19 cellular contexts compared by ENCODE assay signal in the genomic region with DNA sequence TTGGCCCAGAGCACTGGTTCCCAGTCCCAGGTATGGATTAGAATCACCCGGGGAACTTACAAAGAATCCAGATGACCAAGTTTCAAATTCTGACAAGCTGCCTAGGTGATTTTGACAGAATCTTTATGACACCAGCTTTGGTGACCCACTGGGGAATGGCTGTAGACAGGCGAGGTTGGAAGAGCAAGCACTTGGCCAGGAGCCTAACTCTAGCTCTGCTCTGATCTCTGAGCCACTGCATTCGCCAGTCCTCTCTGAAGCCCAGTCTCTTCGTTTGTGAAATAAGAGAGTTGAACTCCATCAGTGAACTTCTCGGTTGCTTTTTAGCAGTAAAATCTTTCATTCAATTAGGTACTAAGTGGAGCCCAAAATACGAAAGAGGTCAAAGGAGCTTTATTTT.
DNase-seq lines count a peak whose midpoint lies in the region; ATAC-seq, FAIRE-seq and TF ChIP-seq lines count a peak whose summit lies in the region.
"Had no signal": no experiment of that assay in that cellular context is flagged by ENCODE, and none has a peak within 500 bp of the region (broad histone marks: within the 10 kb centered on the region; RNA-seq: fewer than 3 reads in every experiment).

No MANE protein-coding gene starts in this region.

- H3K4me2 ChIP-seq in H1 (ENCODE audit: insufficient read depth in 1 of 2, low read depth in 2 of 2, low read length in 2 of 2) (no peak overlapping the region), osteoblast (ENCODE audit: insufficient read depth, low read length) (no peak overlapping the region)
- H3K4me2 ChIP-seq: A549 had no signal

- H3K9me3 ChIP-seq in left ventricle myocardium inferior (replicated peaks) (no peaks in the 10 kb centered on the region), heart left ventricle (no peaks in the 10 kb centered on the region), H1 (ENCODE audit: insufficient read depth in 2 of 2, low read depth in 1 of 2, low read length in 1 of 2) (no peaks in the 10 kb centered on the region), osteoblast (ENCODE audit: low read depth, low read length) (no peaks in the 10 kb centered on the region), aorta (ENCODE audit: control insufficient read depth, low read length) (no peaks in the 10 kb centered on the region)
- H3K9me3 ChIP-seq: A549, Caco-2, HAP-1 had no signal

- H3K23me2 ChIP-seq in H1 (ENCODE audit: low read depth, low read length), result no peaks in the 10 kb centered on the region; the same call in 1 of the 2 replicates

- H3K27me3 Mint-ChIP-seq in activated T-cell treated with anti-CD3 and anti-CD28 coated beads, Interleukin-2, amount 50 U/mL, for 24 hours, result no peaks in the 10 kb centered on the region
- H3K27me3 Mint-ChIP-seq: CD4-positive, alpha-beta T cell had no signal

- H3K56ac ChIP-seq in H1 (replicated peaks; ENCODE audit: insufficient read length, low read depth, low read length), result no peak overlapping the region

- no peak overlapping the region for H2AK5ac ChIP-seq in H1 (ENCODE audit: low read depth, low read length)

- no peaks in the 10 kb centered on the region for H3K4me1 ChIP-seq in left ventricle myocardium inferior
- H3K4me1 ChIP-seq in heart left ventricle, result peaks cover 0 to 5% (median 0%) of the 10 kb centered on the region in 12 donors
- H3K4me1 ChIP-seq in H1 (replicated peaks in 1 of 4; ENCODE audit: control insufficient read depth in 3 of 4, insufficient read depth in 4 of 4, low read length in 3 of 4), result peaks cover 1 to 20% (median 5%) of the 10 kb centered on the region in 4 experiments
- H3K4me1 ChIP-seq in osteoblast (ENCODE audit: insufficient read depth, low read length), result peaks cover 11% of the 10 kb centered on the region
- H3K4me1 ChIP-seq in aorta (ENCODE audit: control insufficient read depth in 1 of 2, insufficient read depth in 2 of 2, low read length in 2 of 2), result no peaks in the 10 kb centered on the region

- DNase-seq in left ventricle myocardium inferior (peak; percentile 5), heart left ventricle (no peak), H1 (ENCODE audit: low read depth in 1 of 2, low spot score in 2 of 2) (no peak), osteoblast (ENCODE audit: insufficient read length, low spot score, missing footprints) (peak; percentile 41), aorta (peak; percentile 24 to 61)
- DNase-seq in activated T-cell treated with anti-CD3 and anti-CD28 coated beads, Interleukin-2, amount 50 U/mL, for 24 hours, result no peak
- DNase-seq: AML-193; Caco-2; CD4-positive, alpha-beta T cell had no signal

- H2BK20ac ChIP-seq in H1 (ENCODE audit: low read length), result no peak overlapping the region

- CTCF ChIA-PET in H1 (lab: Charles Lee; ENCODE audit: partially characterized antibody), result interaction anchor here (0.9 to 3.5 kb wide), 6 partner anchors 9 to 172 kb away, joined by 3 to 20 read pairs (median 7); no protein-coding TSS in a partner anchor

- H3K36me3 ChIP-seq in left ventricle myocardium inferior (no peaks in the 10 kb centered on the region), heart left ventricle (no peaks in the 10 kb centered on the region), H1 (ENCODE audit: control insufficient read depth in 2 of 4, insufficient read depth in 4 of 4, low read length in 3 of 4) (no peaks in the 10 kb centered on the region), osteoblast (ENCODE audit: insufficient read depth, low read length) (no peaks in the 10 kb centered on the region), aorta (ENCODE audit: control insufficient read depth in 1 of 2, insufficient read depth in 2 of 2, low read length in 1 of 2) (no peaks in the 10 kb centered on the region)
- H3K36me3 ChIP-seq: HAP-1 had no signal

- no peak overlapping the region for H3K27ac ChIP-seq in left ventricle myocardium inferior (replicated peaks)
- H3K27ac ChIP-seq in heart left ventricle, result no peak overlapping the region
- H3K27ac ChIP-seq in H1 (ENCODE audit: low read depth, low read length), result no peak overlapping the region
- no peak overlapping the region for H3K27ac ChIP-seq in osteoblast (ENCODE audit: low read depth, low read length)
- H3K27ac ChIP-seq in aorta (ENCODE audit: low read depth in 1 of 2, low read length in 2 of 2), result no peak overlapping the region
- H3K27ac ChIP-seq: 22Rv1, A549, C4-2B had no signal

- WGBS in heart left ventricle, 4 donors, result 54 to 71% (median 57%) methylated on average over 6 of the region's 6 CpGs
- 79% methylated on average over 6 of the region's 6 CpGs; no CpG with 5 or more reads in 1 of the 2 experiments for WGBS in H1 (ENCODE audit: extremely low coverage in 1 of 2, insufficient coverage in 1 of 2, insufficient read length in 1 of 2, insufficient replicate concordance in 2 of 2, low coverage in 1 of 2, low lambda C conversion rate in 2 of 2, missing lambda C conversion rate in 1 of 2), 2 experiments
- 86 to 88% methylated on average over 6 of the region's 6 CpGs for WGBS in aorta, 2 donors

- H3K9me3 Mint-ChIP-seq in activated T-cell treated with anti-CD3 and anti-CD28 coated beads, Interleukin-2, amount 50 U/mL, for 24 hours, result no peaks in the 10 kb centered on the region
- H3K9me3 Mint-ChIP-seq: CD4-positive, alpha-beta T cell had no signal

- no peak overlapping the region for H2BK120ac ChIP-seq in H1 (replicated peaks; ENCODE audit: low read depth, low read length)

- TF ChIP-seq EP300 in H1 (IDR thresholded peaks at IDR 0.05; ENCODE audit: borderline replicate concordance in 1 of 2, low read depth in 2 of 2, low read length in 2 of 2), result no peak

- TF ChIP-seq CTCF in left ventricle myocardium inferior (IDR thresholded peaks at IDR 0.05; ENCODE audit: borderline replicate concordance), result no peak
- TF ChIP-seq CTCF in heart left ventricle (IDR thresholded peaks at IDR 0.05), result no peak
- TF ChIP-seq CTCF in H1 (IDR thresholded peaks at IDR 0.05; ENCODE audit: control extremely low read depth in 1 of 3, insufficient read depth in 1 of 3, low read depth in 1 of 3, low read length in 3 of 3), result no peak
- TF ChIP-seq CTCF in osteoblast (IDR thresholded peaks at IDR 0.05; ENCODE audit: extremely low read depth, low read depth, low read length), result no peak

- no peak overlapping the region for H3K4me3 Mint-ChIP-seq in activated T-cell treated with anti-CD3 and anti-CD28 coated beads, Interleukin-2, amount 50 U/mL, for 24 hours
- H3K4me3 Mint-ChIP-seq: CD4-positive, alpha-beta T cell had no signal

- H3K36me3 Mint-ChIP-seq in activated T-cell treated with anti-CD3 and anti-CD28 coated beads, Interleukin-2, amount 50 U/mL, for 24 hours (ENCODE audit: low read depth), result no peaks in the 10 kb centered on the region

- no peak overlapping the region for H3K9ac ChIP-seq in H1 (replicated peaks in 1 of 4; ENCODE audit: extremely low read depth in 1 of 4, low read depth in 3 of 4, low read length in 3 of 4)

- H3K79me2 ChIP-seq in H1 (ENCODE audit: control insufficient read depth in 1 of 2, insufficient read depth in 2 of 2, low read length in 2 of 2) (no peaks in the 10 kb centered on the region), osteoblast (ENCODE audit: insufficient read depth, low read length) (no peaks in the 10 kb centered on the region)

- ATAC-seq in heart left ventricle (no peak), aorta (ENCODE audit: low FRiP score) (no peak), HG02623 (IDR thresholded peaks at IDR 0.05; ENCODE audit: unreplicated experiment) (no peak)
- ATAC-seq: A549 had no signal

- no peak overlapping the region for H4K8ac ChIP-seq in H1 (ENCODE audit: extremely low read depth, insufficient read depth, low read length)

- H2BK12ac ChIP-seq in H1 (ENCODE audit: low read depth, low read length), result no peak overlapping the region

- H3K79me1 ChIP-seq in H1 (ENCODE audit: low read depth, low read length), result no peaks in the 10 kb centered on the region

- no peak for FAIRE-seq in H1 (lab: Jason Lieb, UNC)
- FAIRE-seq: A549, D721Med, G401.6, GM12891, GM19239, HTR-8/SVneo had no signal

- H3K4me1 Mint-ChIP-seq in activated T-cell treated with anti-CD3 and anti-CD28 coated beads, Interleukin-2, amount 50 U/mL, for 24 hours (ENCODE audit: low read depth), result peaks cover 15% of the 10 kb centered on the region

- TF ChIP-seq POLR2A in heart left ventricle (IDR thresholded peaks at IDR 0.05), result no peak
- no peak for TF ChIP-seq POLR2A in H1 (IDR thresholded peaks at IDR 0.05; ENCODE audit: control extremely low read depth in 1 of 2, low read depth in 2 of 2, low read length in 2 of 2)

- H3K4me3 ChIP-seq in left ventricle myocardium inferior (no peak overlapping the region), heart left ventricle (no peak overlapping the region), H1 (ENCODE audit: extremely low read depth in 1 of 4, insufficient read depth in 2 of 4, low read depth in 3 of 4, low read length in 4 of 4) (no peak overlapping the region), osteoblast (ENCODE audit: insufficient read depth, low read length) (no peak overlapping the region), aorta (ENCODE audit: low read length in 2 of 2) (no peak overlapping the region)
- H3K4me3 ChIP-seq: A549, HAP-1 had no signal

- H3K27ac Mint-ChIP-seq in activated T-cell treated with anti-CD3 and anti-CD28 coated beads, Interleukin-2, amount 50 U/mL, for 24 hours, result no peak overlapping the region
- H3K27ac Mint-ChIP-seq: CD4-positive, alpha-beta T cell had no signal

- H3K14ac ChIP-seq in H1 (ENCODE audit: insufficient read length), result no peak overlapping the region

- H3K27me3 ChIP-seq in left ventricle myocardium inferior (ENCODE audit: low read depth), result no peaks in the 10 kb centered on the region
- no peaks in the 10 kb centered on the region for H3K27me3 ChIP-seq in heart left ventricle
- no peaks in the 10 kb centered on the region for H3K27me3 ChIP-seq in H1 (replicated peaks in 1 of 4; ENCODE audit: control insufficient read depth in 3 of 4, extremely low read depth in 1 of 4, insufficient read depth in 3 of 4, low read length in 3 of 4)
- no peaks in the 10 kb centered on the region for H3K27me3 ChIP-seq in osteoblast (ENCODE audit: insufficient read depth, low read length)
- no peaks in the 10 kb centered on the region for H3K27me3 ChIP-seq in aorta (ENCODE audit: control insufficient read depth in 1 of 2, insufficient read depth in 2 of 2, low read length in 1 of 2)

- no peak for TF ChIP-seq RAD21 in H1 (IDR thresholded peaks at IDR 0.05 in 1 of 2, conservative IDR thresholded peaks at IDR 0.05 in 1 of 2; ENCODE audit: low read depth in 2 of 2, low read length in 2 of 2)

- no peak overlapping the region for H4K91ac ChIP-seq in H1 (replicated peaks; ENCODE audit: insufficient read length, low read length)

- no peak overlapping the region for H3K4ac ChIP-seq in H1 (replicated peaks; ENCODE audit: insufficient read length, low read depth, low read length)

- H2BK15ac ChIP-seq in H1 (ENCODE audit: low read length), result 0 out of 2 replicates have a peak overlapping the region, but pooled peaks have one; percentile 31

- H4K20me1 ChIP-seq in H1 (replicated peaks in 1 of 2; ENCODE audit: control insufficient read depth in 1 of 2, insufficient read depth in 2 of 2, low read length in 2 of 2), result no peaks in the 10 kb centered on the region
- H4K20me1 ChIP-seq in osteoblast (ENCODE audit: insufficient read depth, low read length), result no peaks in the 10 kb centered on the region

- intact Hi-C loops in left ventricle myocardium inferior (cut with micrococcal nuclease), result no loop called here
- intact Hi-C loops in heart left ventricle (cut with DNase I), result no loop called here
- intact Hi-C loops in aorta (cut with DNase I), result no loop called here

- H4K5ac ChIP-seq in H1 (ENCODE audit: insufficient read length, low read depth, low read length), result no peak overlapping the region

- no peak overlapping the region for H3K18ac ChIP-seq in H1 (ENCODE audit: extremely low read depth, low read length)

- POLR2A ChIA-PET in H1 (lab: Charles Lee; ENCODE audit: partially characterized antibody), result interaction anchor here (0.8 to 1.3 kb wide), 3 partner anchors 20 to 59 kb away, joined by 3 read pairs; no protein-coding TSS in a partner anchor

- H3K23ac ChIP-seq in H1 (ENCODE audit: insufficient read length), result no peak overlapping the region

- H2AFZ ChIP-seq in H1 (ENCODE audit: low read length), result no peak overlapping the region
- H2AFZ ChIP-seq in osteoblast (ENCODE audit: low read length), result no peak overlapping the region

- H2BK5ac ChIP-seq in H1 (ENCODE audit: low read depth, low read length), result no peak overlapping the region

Comparison
In these comparisons a context has a peak if more than half of its experiments do, and no peak if none do; other contexts are left out.
1. DNase-seq: peak in left ventricle myocardium inferior (single experiment), osteoblast (single experiment) and aorta (2 of 2); none in heart left ventricle (0 of 5), H1 (0 of 2) and activated T-cell treated with anti-CD3 and anti-CD28 coated beads, Interleukin-2, amount 50 U/mL, for 24 hours (single experiment).